In genomic region chr17:37358098-37358829, GRCh38 we compare ENCODE assay signal across 8 cellular contexts. TPM values are rescaled to one million over a fixed set of nuclear protein-coding genes. Genes with fewer than 3 reads are reported as not detected.
A peak's percentile ranks its signal among the peaks of the same experiment; 100 is the strongest.
DNase-seq lines count a peak whose midpoint lies in the region; ATAC-seq and TF ChIP-seq lines count a peak whose summit lies in the region.

No MANE protein-coding gene starts in this region.

- peak overlapping the region; percentile 89 for H3K27ac Mint-ChIP-seq in CD4-positive, alpha-beta T cell

- no peak for ATAC-seq in CD4-positive, alpha-beta T cell (ENCODE audit: poor library complexity)
- ATAC-seq in GM19452 (IDR thresholded peaks at IDR 0.05; ENCODE audit: unreplicated experiment) (peak; percentile 3), HG03378 (IDR thresholded peaks at IDR 0.05; ENCODE audit: unreplicated experiment) (no peak)

- H3K27me3 Mint-ChIP-seq in CD4-positive, alpha-beta T cell, result no peaks in the 10 kb centered on the region

- H3K4me1 Mint-ChIP-seq in CD4-positive, alpha-beta T cell (ENCODE audit: low read depth), result peaks cover 22% of the 10 kb centered on the region

- CTCF ChIA-PET in CD4-positive, alpha-beta T cell (lab: Charles Lee), result interaction anchor here (0.6 to 4.2 kb wide), 3 partner anchors 11 to 91 kb away, joined by 3 to 32 read pairs (median 3); no protein-coding TSS in a partner anchor

- H3K4me3 Mint-ChIP-seq in CD4-positive, alpha-beta T cell, result peak overlapping the region; percentile 93

- in situ Hi-C loops in astrocyte of the spinal cord (cut with HindIII; ENCODE audit: low sequenced_read_pairs), result no loop called here

- H3K9me3 ChIP-seq in CD4-positive, alpha-beta T cell (ENCODE audit: control insufficient read depth, low read length), result no peaks in the 10 kb centered on the region

- TF ChIP-seq CTCF in CD4-positive, alpha-beta T cell (IDR thresholded peaks at IDR 0.05), result no peak
- no peak for TF ChIP-seq CTCF in astrocyte of the spinal cord (IDR thresholded peaks at IDR 0.05; ENCODE audit: low read depth, low read length)

- intact Hi-C loops in CD4-positive, alpha-beta T cell (cut with DNase I, micrococcal nuclease), result loop anchor here (2.0 to 5.0 kb wide), 3 partner anchors 49 to 411 kb away; partner anchors contain the start of genes AATF (in 1 of the 2), ACACA (in 1 of the 2), DDX52 (in 1 of the 2) and TADA2A (in 1 of the 2)

- H3K27me3 ChIP-seq in CD4-positive, alpha-beta T cell (ENCODE audit: control insufficient read depth, insufficient read depth, low read length), result no peaks in the 10 kb centered on the region

- POLR2A ChIA-PET in CD4-positive, alpha-beta T cell (lab: Charles Lee), result interaction anchor here (0.7 to 1.5 kb wide), 5 partner anchors 13 to 823 kb away, joined by 3 to 5 read pairs (median 3); partner anchors contain the start of genes ACACA, MYO19, PIGW and TADA2A

- H3K27ac ChIP-seq in CD4-positive, alpha-beta T cell (ENCODE audit: low read depth, low read length), result peak overlapping the region; percentile 33

- peak in 5 of 10 experiments; percentile 1 to 39 (median 3) for DNase-seq in CD4-positive, alpha-beta T cell
- DNase-seq in KG1 (lab: John Stamatoyannopoulos, UW) (peak; percentile 36), SHP77 treated with DMSO at 0.1 percent for 48 hours (lab: John Stamatoyannopoulos, UW) (peak; percentile 13), astrocyte of the spinal cord (ENCODE audit: low read depth, low spot score) (peak; percentile 62), hypothalamus (lab: John Stamatoyannopoulos, UW) (peak; percentile 5 to 77 (median 54)), putamen (ENCODE audit: low spot score) (peak; percentile 50)

- no peaks in the 10 kb centered on the region for H3K36me3 Mint-ChIP-seq in CD4-positive, alpha-beta T cell (ENCODE audit: low read depth)

- no peaks in the 10 kb centered on the region for H3K9me3 Mint-ChIP-seq in CD4-positive, alpha-beta T cell

- H3K4me3 ChIP-seq in astrocyte of the spinal cord (ENCODE audit: low read depth, low read length), result peak overlapping the region; percentile 92

RNA-seq across cellular contexts. Expression of gene C17orf78, which starts 17.5 kb away (rescaled TPM):
- total RNA-seq in CD4-positive, alpha-beta T cell, result not detected

RNA-seq across cellular contexts. Expression of gene ACACA, which starts 48.4 kb away (rescaled TPM):
- total RNA-seq in CD4-positive, alpha-beta T cell, result 10 to 100 TPM; 26.0 to 28.9 TPM

RNA-seq across cellular contexts. Expression of gene TADA2A, which starts 48.4 kb away (rescaled TPM):
- total RNA-seq in CD4-positive, alpha-beta T cell, result 1 to 10 TPM; 6.7 to 8.0 TPM
